ENCODE assay signal across 1 cellular context in genomic region chr1:25863486-25864262, GRCh38.
TF ChIP-seq lines count a peak whose summit lies in the region.

No MANE protein-coding gene starts in this region.

TF ChIP-seq in IMR-90, 13 proteins besides CTCF, POLR2A, EP300 and RAD21:
- TF ChIP-seq SMC3 (IDR thresholded peaks at IDR 0.05; ENCODE audit: low read depth, low read length) (no peak), ELK1 (IDR thresholded peaks at IDR 0.05; ENCODE audit: borderline replicate concordance, low read depth, low read length) (no peak), BHLHE40 (IDR thresholded peaks at IDR 0.05; ENCODE audit: low read depth, low read length) (no peak), CHD1 (IDR thresholded peaks at IDR 0.05; ENCODE audit: low read depth, low read length) (no peak), USF2 (IDR thresholded peaks at IDR 0.05; ENCODE audit: low read depth, low read length) (no peak), MXI1 (IDR thresholded peaks at IDR 0.05; ENCODE audit: borderline replicate concordance, low read depth, low read length) (no peak), RFX5 (IDR thresholded peaks at IDR 0.05; ENCODE audit: low read depth, low read length) (no peak), RCOR1 (IDR thresholded peaks at IDR 0.05; ENCODE audit: insufficient replicate concordance, low read length) (no peak), MAZ (IDR thresholded peaks at IDR 0.05; ENCODE audit: borderline replicate concordance, low read depth, low read length) (no peak), MAFK (IDR thresholded peaks at IDR 0.05; ENCODE audit: low read depth, low read length) (no peak), NFE2L2 (IDR thresholded peaks at IDR 0.05; ENCODE audit: low read depth, low read length) (no peak), CEBPB (IDR thresholded peaks at IDR 0.05; ENCODE audit: low read depth, low read length) (no peak)
